Comparison of ENCODE assay signal across 25 cellular contexts in genomic region chr3:126151562-126152302, GRCh38. TPM values are rescaled to one million over a fixed set of nuclear protein-coding genes. Genes with fewer than 3 reads are reported as not detected.
A peak's percentile ranks its signal among the peaks of the same experiment; 100 is the strongest.
DNase-seq lines count a peak whose midpoint lies in the region; ATAC-seq, FAIRE-seq and TF ChIP-seq lines count a peak whose summit lies in the region.
"Had no signal": no experiment of that assay in that cellular context is flagged by ENCODE, and none has a peak within 500 bp of the region (broad histone marks: within the 10 kb centered on the region; RNA-seq: fewer than 3 reads in every experiment).

No MANE protein-coding gene starts in this region.

- H3K27ac ChIP-seq in heart left ventricle: no peak overlapping the region
- no peak overlapping the region for H3K27ac ChIP-seq in neuronal stem cell (replicated peaks; ENCODE audit: low read length)
- H3K27ac ChIP-seq in uterus: no peak overlapping the region
- H3K27ac ChIP-seq: BLaER1, HL-60 had no signal

- no peaks in the 10 kb centered on the region for H3K79me1 ChIP-seq in neuronal stem cell (ENCODE audit: low read depth, low read length)

- H2BK12ac ChIP-seq in neuronal stem cell (ENCODE audit: low read length): no peak overlapping the region

- H3K9me3 ChIP-seq in heart left ventricle (no peaks in the 10 kb centered on the region), neuronal stem cell (replicated peaks in 1 of 2; ENCODE audit: control insufficient read depth in 2 of 2, insufficient read depth in 1 of 2, low read depth in 1 of 2, low read length in 2 of 2) (no peaks in the 10 kb centered on the region), uterus (no peaks in the 10 kb centered on the region)
- H3K9me3 ChIP-seq: BLaER1 had no signal

- H4K8ac ChIP-seq in neuronal stem cell (ENCODE audit: low read depth, low read length): no peak overlapping the region

- H3K9ac ChIP-seq in neuronal stem cell (ENCODE audit: low read depth, low read length, poor library complexity): no peak overlapping the region
- H3K9ac ChIP-seq: BLaER1 had no signal

- TF ChIP-seq CTCF in heart left ventricle (IDR thresholded peaks at IDR 0.05) (no peak), uterus (IDR thresholded peaks at IDR 0.05) (no peak)

- no peak overlapping the region for H2BK120ac ChIP-seq in neuronal stem cell (ENCODE audit: low read depth, low read length)

- H4K91ac ChIP-seq in neuronal stem cell (ENCODE audit: low read depth, low read length, poor library complexity): no peak overlapping the region

- WGBS in heart left ventricle, 4 donors: 70 to 82% (median 80%) methylated on average over 5 to 6 of the region's 6 CpGs
- WGBS in neuronal stem cell (ENCODE audit: extremely low coverage in 2 of 2, insufficient read length in 2 of 2, insufficient replicate concordance in 1 of 2), 2 donors: no CpG with 5 or more reads among the region's 6 CpGs

- no peak overlapping the region for H3K23ac ChIP-seq in neuronal stem cell (ENCODE audit: low read depth, low read length, poor library complexity)

- peak; percentile 34 for DNase-seq in Right ventricle myocardium superior
- no peak for DNase-seq in heart left ventricle
- DNase-seq in ecto neural progenitor cell (ENCODE audit: low spot score): peak; percentile 31
- no peak for DNase-seq in neuronal stem cell (ENCODE audit: low spot score)
- peak; percentile 3 for DNase-seq in uterus
- DNase-seq in HTR-8/SVneo (ENCODE audit: insufficient read length, low spot score): no peak
- no peak for DNase-seq in central memory CD4-positive, alpha-beta T cell
- DNase-seq: Calu3, DMS53, EL, IMR-90, NCI-H1436, NCI-H1930, NCI-H226, NCI-H524, NCI-H82, RPMI8226, SIG-M5 had no signal

- H2BK15ac ChIP-seq in neuronal stem cell (ENCODE audit: low read length): no peak overlapping the region

- H3K4me1 ChIP-seq in heart left ventricle (no peaks in the 10 kb centered on the region), neuronal stem cell (ENCODE audit: control insufficient read depth in 2 of 2, insufficient read depth in 1 of 2, low read depth in 1 of 2, low read length in 2 of 2) (no peaks in the 10 kb centered on the region), uterus (no peaks in the 10 kb centered on the region)
- H3K4me1 ChIP-seq: BLaER1 had no signal

- H3K4me3 ChIP-seq in heart left ventricle: no peak overlapping the region
- no peak overlapping the region for H3K4me3 ChIP-seq in neuronal stem cell (ENCODE audit: low read length in 2 of 2)
- H3K4me3 ChIP-seq in uterus: no peak overlapping the region
- H3K4me3 ChIP-seq: BLaER1 had no signal

- intact Hi-C loops in Right ventricle myocardium superior (cut with DNase I): no loop called here
- intact Hi-C loops in heart left ventricle (cut with DNase I): no loop called here
- intact Hi-C loops in uterus (cut with DNase I; ENCODE audit: low total_unique reads): no loop called here

- no peak overlapping the region for H3K4ac ChIP-seq in neuronal stem cell (ENCODE audit: low read length)

- H2BK5ac ChIP-seq in neuronal stem cell (ENCODE audit: low read length): no peak overlapping the region

- no peak overlapping the region for H3K14ac ChIP-seq in neuronal stem cell (ENCODE audit: low read length)

- FAIRE-seq in HTR-8/SVneo (lab: Jason Lieb, UNC): no peak
- FAIRE-seq: A204.1, GM12891, H1 had no signal

- H3K4me2 ChIP-seq in neuronal stem cell (ENCODE audit: insufficient read depth, low read length, poor library complexity, severe bottlenecking): no peak overlapping the region
- H3K4me2 ChIP-seq: BLaER1 had no signal

- no peak overlapping the region for H2AFZ ChIP-seq in neuronal stem cell (ENCODE audit: low read length)

- no peak for ATAC-seq in Right ventricle myocardium superior (ENCODE audit: poor library complexity)
- no peak for ATAC-seq in heart left ventricle
- no peak for ATAC-seq in GM21447 (IDR thresholded peaks at IDR 0.05; ENCODE audit: unreplicated experiment)
- ATAC-seq: CD8-positive, alpha-beta T cell had no signal

- H3K36me3 ChIP-seq in heart left ventricle (peaks cover 0 to 18% (median 0%) of the 10 kb centered on the region in 9 donors), neuronal stem cell (replicated peaks in 1 of 2; ENCODE audit: control insufficient read depth in 2 of 2, insufficient read depth in 2 of 2, low read length in 2 of 2) (no peaks in the 10 kb centered on the region), uterus (no peaks in the 10 kb centered on the region)
- H3K36me3 ChIP-seq: BLaER1 had no signal

- H3K27me3 ChIP-seq in heart left ventricle (no peaks in the 10 kb centered on the region), neuronal stem cell (ENCODE audit: control insufficient read depth in 3 of 3, insufficient read depth in 3 of 3, low read depth in 1 of 3, low read length in 3 of 3) (peaks cover 0 to 8% (median 0%) of the 10 kb centered on the region in 3 experiments), uterus (no peaks in the 10 kb centered on the region)
- H3K27me3 ChIP-seq: BLaER1 had no signal

- no peak overlapping the region for H2AK5ac ChIP-seq in neuronal stem cell (ENCODE audit: low read depth, low read length)

- TF ChIP-seq POLR2A in heart left ventricle (IDR thresholded peaks at IDR 0.05) (no peak), uterus (IDR thresholded peaks at IDR 0.05) (no peak)

- peak overlapping the region; percentile 24 for H3K18ac ChIP-seq in neuronal stem cell (ENCODE audit: low read length)

RNA-seq across cellular contexts. Expression of gene ALDH1L1, which starts 28.7 kb away (rescaled TPM):
- 21.5 TPM for total RNA-seq in Right ventricle myocardium superior
- total RNA-seq in heart left ventricle: 10 to 100 TPM; 26.9 to 74.1 (median 29.4) TPM
- polyA plus RNA-seq in heart left ventricle: 10 to 100 TPM; 13.4 to 27.2 TPM
- 0.57 TPM for polyA plus RNA-seq in neuronal stem cell (2013, experiment 1 of 2)
- polyA plus RNA-seq in neuronal stem cell (2013, experiment 2 of 2): 0.60 TPM
- total RNA-seq in uterus: 10 to 100 TPM in 2 of 4 donors, 1 to 10 TPM in 2; 2.1 to 27.3 (median 8.4) TPM
- total RNA-seq: CD8-positive, alpha-beta T cell; IMR-90 had no signal
- polyA plus RNA-seq: IMR-90 had no signal

Comparison
In these comparisons a context has a peak if more than half of its experiments do, and no peak if none do; other contexts are left out.
1. DNase-seq: peak in Right ventricle myocardium superior (single experiment), ecto neural progenitor cell (single experiment) and uterus (2 of 2); none in heart left ventricle (0 of 5), neuronal stem cell (single experiment), HTR-8/SVneo (single experiment) and central memory CD4-positive, alpha-beta T cell (single experiment).